In the genomic region with DNA sequence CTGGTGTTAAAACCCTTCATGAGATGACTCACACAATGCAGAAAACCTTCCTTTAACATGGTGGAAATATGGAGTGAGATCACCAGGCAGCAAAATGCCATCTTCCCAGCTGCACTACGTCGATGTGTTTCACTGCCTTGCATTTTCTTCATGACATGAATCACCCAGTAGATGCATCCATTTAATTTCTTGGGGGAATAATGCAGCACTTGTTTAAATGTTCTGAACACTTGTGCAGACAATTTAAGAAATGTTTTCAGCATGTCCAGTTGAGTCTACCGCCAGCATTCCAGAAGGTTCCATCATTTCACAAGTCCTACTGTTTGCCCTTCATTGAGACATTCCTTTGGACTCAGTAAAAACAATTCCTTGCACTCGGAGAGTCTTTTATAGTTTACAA, we compare ENCODE assay signal across 22 cellular contexts.
DNase-seq lines count a peak whose midpoint lies in the region; FAIRE-seq and TF ChIP-seq lines count a peak whose summit lies in the region.
"Had no signal": no experiment of that assay in that cellular context is flagged by ENCODE, and none has a peak within 500 bp of the region (broad histone marks: within the 10 kb centered on the region; RNA-seq: fewer than 3 reads in every experiment).

No MANE protein-coding gene starts in this region.

- in situ Hi-C loops in GM13976 (cut with MboI; ENCODE audit: low sequenced_read_pairs, unreplicated experiment), result no loop called here

- peaks cover 20% of the 10 kb centered on the region for H3K4me1 ChIP-seq in SJSA1 (replicated peaks)
- H3K4me1 ChIP-seq: BE2C, body of pancreas, Caco-2, stomach, upper lobe of left lung had no signal

- no peak overlapping the region for H3K4me3 ChIP-seq in SJSA1
- H3K4me3 ChIP-seq: body of pancreas, hepatocyte, lung, stomach, upper lobe of left lung had no signal

- FAIRE-seq in urothelium cell line (lab: Jason Lieb, UNC), result peak; percentile 27
- FAIRE-seq: islet of Langerhans had no signal

- DNase-seq in GM04503 (ENCODE audit: low read depth), result peak; percentile 16
- DNase-seq in SJSA1 (ENCODE audit: low read depth in 1 of 2, low spot score in 2 of 2), result peak; percentile 60 to 84
- peak; percentile 87 for DNase-seq in foreskin melanocyte
- peak; percentile 54 for DNase-seq in urothelium cell line (ENCODE audit: low spot score)
- DNase-seq in GM13976 (ENCODE audit: low spot score), result no peak
- DNase-seq in Kasumi-1 (lab: John Stamatoyannopoulos, UW), result no peak
- no peak for DNase-seq in NCI-H524 (lab: John Stamatoyannopoulos, UW)
- DNase-seq: activated CD4-positive, CD25-positive, alpha-beta regulatory T cell treated with anti-CD3 and anti-CD28 coated beads, Interleukin-2, amount 50 U/mL, for 72 hours; activated CD8-positive, alpha-beta memory T cell treated with anti-CD3 and anti-CD28 coated beads for 24 hours; activated T-cell treated with anti-CD3 and anti-CD28 coated beads, Interleukin-2, amount 50 U/mL, for 72 hours; body of pancreas; Caco-2; MV-4-11; NCI-H2029 treated with DMSO at 0.1 percent for 48 hours; NK-92 treated with Interleukin-12 subunit alpha and Interleukin-12 subunit beta, amount 100 ng/mL, for 24 hours; stimulated activated CD4-positive, alpha-beta T cell treated with anti-CD3 and anti-CD28 coated beads, Interleukin-4, amount 100 ng/mL, for 4 hours; stomach; upper lobe of left lung had no signal

- no peak for TF ChIP-seq CTCF in GM13976 (IDR thresholded peaks at IDR 0.05; ENCODE audit: borderline replicate concordance, control extremely low read depth, extremely low read depth, insufficient read depth, missing control alignments)

- H3K27ac ChIP-seq in SJSA1, result peak overlapping the region; percentile 44
- H3K27ac ChIP-seq: body of pancreas, hepatocyte, stomach, upper lobe of left lung had no signal

- H3K9me3 ChIP-seq in SJSA1 (replicated peaks), result no peaks in the 10 kb centered on the region
- H3K9me3 ChIP-seq: BE2C, body of pancreas, Caco-2, stomach, upper lobe of left lung had no signal

- H3K27me3 ChIP-seq in SJSA1 (replicated peaks), result no peaks in the 10 kb centered on the region
- H3K27me3 ChIP-seq: BE2C, body of pancreas, hepatocyte, stomach, upper lobe of left lung had no signal

- H3K36me3 ChIP-seq in SJSA1, result peaks cover 7% of the 10 kb centered on the region
- H3K36me3 ChIP-seq: BE2C, stomach, upper lobe of left lung had no signal

Comparison
In these comparisons a context has a peak if more than half of its experiments do, and no peak if none do; other contexts are left out.
1. DNase-seq: peak in GM04503 (single experiment), SJSA1 (2 of 2), foreskin melanocyte (single experiment) and urothelium cell line (single experiment); none in GM13976 (single experiment), Kasumi-1 (0 of 2) and NCI-H524 (0 of 2).